Comparison of ENCODE assay signal across 9 cellular contexts in genomic region chr14:106318700-106319099, GRCh38.
A peak's percentile ranks its signal among the peaks of the same experiment; 100 is the strongest.
DNase-seq lines count a peak whose midpoint lies in the region; ATAC-seq, FAIRE-seq and TF ChIP-seq lines count a peak whose summit lies in the region.
"Had no signal": no experiment of that assay in that cellular context is flagged by ENCODE, and none has a peak within 500 bp of the region (broad histone marks: within the 10 kb centered on the region; RNA-seq: fewer than 3 reads in every experiment).

No MANE protein-coding gene starts in this region.

- H3K9me3 ChIP-seq in CD4-positive, alpha-beta T cell (ENCODE audit: control insufficient read depth, low read length): no peaks in the 10 kb centered on the region
- H3K9me3 ChIP-seq in GM23248 (ENCODE audit: low read depth): no peaks in the 10 kb centered on the region

- H3K36me3 Mint-ChIP-seq in CD4-positive, alpha-beta T cell (ENCODE audit: low read depth): no peaks in the 10 kb centered on the region
- H3K36me3 Mint-ChIP-seq in osteocyte (ENCODE audit: unreplicated experiment): no peaks in the 10 kb centered on the region

- no peaks in the 10 kb centered on the region for H3K27me3 ChIP-seq in CD4-positive, alpha-beta T cell (ENCODE audit: control insufficient read depth, insufficient read depth, low read length)
- H3K27me3 ChIP-seq in GM23248 (replicated peaks; ENCODE audit: insufficient read depth): no peaks in the 10 kb centered on the region

- H3K27ac ChIP-seq in CD4-positive, alpha-beta T cell (ENCODE audit: low read depth, low read length): no peak overlapping the region
- no peak overlapping the region for H3K27ac ChIP-seq in GM23248

- peak; percentile 26 to 65 (median 46) for DNase-seq in CD4-positive, alpha-beta T cell
- DNase-seq in NCI-H69 (lab: John Stamatoyannopoulos, UW) (peak; percentile 36), activated T-cell treated with anti-CD3 and anti-CD28 coated beads for 4 hours (peak; percentile 35), D721Med (ENCODE audit: insufficient read length, low spot score) (no peak), GM23248 (no peak), mesenteric fat pad (ENCODE audit: low spot score) (no peak), osteocyte (ENCODE audit: extremely low spot score, unreplicated experiment) (no peak)
- DNase-seq in stimulated activated CD4-positive, alpha-beta T cell treated with anti-CD3 and anti-CD28 coated beads, Interleukin-12 subunit alpha, Interleukin-12 subunit beta, amount 100 ng/mL, for 24 hours (ENCODE audit: low read depth in 2 of 2): peak; percentile 25 to 46

- no peaks in the 10 kb centered on the region for H3F3A ChIP-seq in GM23248 (ENCODE audit: insufficient read depth)

- no peak overlapping the region for H3K4me2 ChIP-seq in GM23248 (ENCODE audit: unreplicated experiment)

- no peak overlapping the region for H3K27ac Mint-ChIP-seq in CD4-positive, alpha-beta T cell
- no peak overlapping the region for H3K27ac Mint-ChIP-seq in osteocyte (ENCODE audit: unreplicated experiment)

- peak; percentile 90 for ATAC-seq in CD4-positive, alpha-beta T cell (ENCODE audit: poor library complexity)
- ATAC-seq: Right ventricle myocardium inferior had no signal

- H2AFZ ChIP-seq in GM23248: no peak overlapping the region

- no peaks in the 10 kb centered on the region for H3K36me3 ChIP-seq in GM23248 (ENCODE audit: low read depth)

- 13 to 26% methylated on average over 3 of the region's 3 CpGs for WGBS in GM23248 (ENCODE audit: low coverage in 1 of 2, low lambda C conversion rate in 2 of 2, missing lambda C conversion rate in 2 of 2), 2 experiments

- no peaks in the 10 kb centered on the region for H3K4me1 ChIP-seq in GM23248 (ENCODE audit: insufficient read depth)

- POLR2A ChIA-PET in CD4-positive, alpha-beta T cell (lab: Charles Lee): no interaction called here

- intact Hi-C loops in CD4-positive, alpha-beta T cell (cut with DNase I, micrococcal nuclease): no loop called here

- H3K4me3 ChIP-seq in GM23248: no peak overlapping the region

- in situ Hi-C loops in GM23248 (cut with MboI): no loop called here

- H3K9ac ChIP-seq in GM23248: no peak overlapping the region

- peak; percentile 78 for TF ChIP-seq CTCF in CD4-positive, alpha-beta T cell (IDR thresholded peaks at IDR 0.05)
- TF ChIP-seq CTCF in D721Med (IDR thresholded peaks at IDR 0.05; ENCODE audit: insufficient read depth, missing control alignments): no peak
- no peak for TF ChIP-seq CTCF in osteocyte (IDR thresholded peaks at IDR 0.05)

- peaks cover 11% of the 10 kb centered on the region for H3K27me3 Mint-ChIP-seq in CD4-positive, alpha-beta T cell
- no peaks in the 10 kb centered on the region for H3K27me3 Mint-ChIP-seq in osteocyte (ENCODE audit: unreplicated experiment)

- H3K79me2 ChIP-seq in GM23248 (ENCODE audit: insufficient read depth): no peaks in the 10 kb centered on the region

- H4K20me1 ChIP-seq in GM23248 (ENCODE audit: insufficient read depth): no peaks in the 10 kb centered on the region

- H3K9me3 Mint-ChIP-seq in CD4-positive, alpha-beta T cell: no peaks in the 10 kb centered on the region
- H3K9me3 Mint-ChIP-seq in osteocyte (ENCODE audit: unreplicated experiment): peaks cover 54% of the 10 kb centered on the region

- CTCF ChIA-PET in CD4-positive, alpha-beta T cell (lab: Charles Lee): interaction anchor here (2.4 kb wide), 1 partner anchor 10 kb away, joined by 10 read pairs; no protein-coding TSS in a partner anchor

- no peaks in the 10 kb centered on the region for H3K9me2 ChIP-seq in GM23248 (ENCODE audit: insufficient read depth)

- H3K4me1 Mint-ChIP-seq in CD4-positive, alpha-beta T cell (ENCODE audit: low read depth): no peaks in the 10 kb centered on the region
- H3K4me1 Mint-ChIP-seq in osteocyte (ENCODE audit: unreplicated experiment): no peaks in the 10 kb centered on the region

- no peak for FAIRE-seq in D721Med (lab: Jason Lieb, UNC)

- no peak overlapping the region for H3K4me3 Mint-ChIP-seq in CD4-positive, alpha-beta T cell
- H3K4me3 Mint-ChIP-seq in osteocyte (ENCODE audit: unreplicated experiment): no peak overlapping the region

Comparison
In these comparisons a context has a peak if more than half of its experiments do, and no peak if none do; other contexts are left out.
1. DNase-seq: peak in CD4-positive, alpha-beta T cell (10 of 10), NCI-H69 (single experiment), activated T-cell treated with anti-CD3 and anti-CD28 coated beads for 4 hours (single experiment) and stimulated activated CD4-positive, alpha-beta T cell treated with anti-CD3 and anti-CD28 coated beads, Interleukin-12 subunit alpha, Interleukin-12 subunit beta, amount 100 ng/mL, for 24 hours (2 of 2); none in D721Med (single experiment), GM23248 (single experiment), mesenteric fat pad (single experiment) and osteocyte (single experiment).